In genomic region chr13:41421983-41422382, GRCh38 we compare ENCODE assay signal across 6 cellular contexts. TPM values are rescaled to one million over a fixed set of nuclear protein-coding genes. Genes with fewer than 3 reads are reported as not detected.
DNase-seq lines count a peak whose midpoint lies in the region; ATAC-seq, FAIRE-seq and TF ChIP-seq lines count a peak whose summit lies in the region.
"Not testable (repeated sequence)": the region's sequence is repeated elsewhere in the genome, so short reads cannot be mapped to it uniquely, and the experiment has no call there.

No MANE protein-coding gene starts in this region.

- intact Hi-C loops in Caco-2 (cut with micrococcal nuclease; ENCODE audit: unreplicated experiment); HepG2 (cut with micrococcal nuclease; ENCODE audit: unreplicated experiment); spleen (cut with DNase I; ENCODE audit: low total_unique reads): not testable (repeated sequence)

- DNase-seq in Caco-2 (peak; percentile 38 to 56), RPMI7951 (ENCODE audit: low read depth) (peak; percentile 34), endodermal cell (peak; percentile 55), HepG2 (ENCODE audit: low spot score) (peak; percentile 24), neural crest cell (ENCODE audit: low read depth, low spot score) (peak; percentile 9), spleen (peak; percentile 53)

- CTCF ChIA-PET in Caco-2 (lab: Charles Lee); HepG2 (lab: Yijun Ruan, JAX; ENCODE audit: low intra/inter-chr PET ratio, low total read pairs): not testable (repeated sequence)

- not testable (repeated sequence) for H3K36me3 ChIP-seq in Caco-2 (ENCODE audit: control insufficient read depth, insufficient read depth, low read length); endodermal cell (ENCODE audit: control insufficient read depth, insufficient read depth, low read length); HepG2 (replicated peaks in 1 of 2; ENCODE audit: control insufficient read depth in 1 of 2, insufficient read depth in 2 of 2, low read length in 2 of 2); spleen

- BruUV-seq in Caco-2 (replicated peaks; lab: Mats Ljungman, UMichigan); HepG2 (replicated peaks; lab: Mats Ljungman, UMichigan): not testable (repeated sequence)

- ATAC-seq in HepG2 = not testable (repeated sequence)

- not testable (repeated sequence) for H3K27ac ChIP-seq in endodermal cell (ENCODE audit: low read depth, low read length); HepG2 (ENCODE audit: extremely low read length, insufficient read depth, low read length); spleen

- not testable (repeated sequence) for H3K27me3 ChIP-seq in Caco-2 (replicated peaks; ENCODE audit: control insufficient read depth, insufficient read depth, low read length); endodermal cell (ENCODE audit: control insufficient read depth, insufficient read depth, low read length, poor library complexity, severe bottlenecking); HepG2 (ENCODE audit: control insufficient read depth in 1 of 2, insufficient read depth in 2 of 2, low read length in 2 of 2); spleen (replicated peaks in 1 of 7)

- H3K4me1 ChIP-seq in Caco-2; endodermal cell (ENCODE audit: control insufficient read depth, insufficient read depth, low read length); spleen: not testable (repeated sequence)
- H3K4me1 ChIP-seq in HepG2 (ENCODE audit: insufficient read depth, low read length) = peaks cover 17% of the 10 kb centered on the region

- TF ChIP-seq POLR2A in HepG2 (IDR thresholded peaks at IDR 0.05; ENCODE audit: insufficient read depth in 1 of 2, low read depth in 2 of 2, low read length in 2 of 2); spleen (IDR thresholded peaks at IDR 0.05): not testable (repeated sequence)

- not testable (repeated sequence) for H3K9ac ChIP-seq in endodermal cell (ENCODE audit: extremely low read depth, low read length, poor library complexity, severe bottlenecking); HepG2 (ENCODE audit: insufficient read depth, low read depth, low read length)

- not testable (repeated sequence) for H3K9me3 ChIP-seq in Caco-2; endodermal cell (ENCODE audit: control insufficient read depth, low read length); HepG2 (ENCODE audit: low read length); spleen

- H3K4me2 ChIP-seq in HepG2 (ENCODE audit: low read depth, low read length) = peak overlapping the region; percentile 42

- H3K36me3 Mint-ChIP-seq in Caco-2 (ENCODE audit: insufficient read depth, unreplicated experiment); endodermal cell (ENCODE audit: low read depth); neural crest cell (ENCODE audit: low read depth): not testable (repeated sequence)

- not testable (repeated sequence) for H3K79me2 ChIP-seq in HepG2 (ENCODE audit: insufficient read depth, low read length)

- H2AFZ ChIP-seq in HepG2 (ENCODE audit: low read length) = not testable (repeated sequence)

- H3K27ac Mint-ChIP-seq in Caco-2 (ENCODE audit: unreplicated experiment) (peak overlapping the region; percentile 32), endodermal cell (peak overlapping the region; percentile 52)
- H3K27ac Mint-ChIP-seq in neural crest cell (ENCODE audit: unreplicated experiment) = not testable (repeated sequence)

- not testable (repeated sequence) for H3K27me3 Mint-ChIP-seq in Caco-2 (ENCODE audit: insufficient read depth, unreplicated experiment); endodermal cell (ENCODE audit: insufficient read depth); neural crest cell (ENCODE audit: low read depth)

- TF ChIP-seq RAD21 in HepG2 (CRISPR knock-in tag; IDR thresholded peaks at IDR 0.05) = not testable (repeated sequence)

- in situ Hi-C loops in HepG2 (cut with HindIII; ENCODE audit: extremely low pct_ligation_motif_present, low pct_unique_long_range_greater_than_20kb) = loop anchor here (25.0 kb wide), 1 partner anchor 690 kb away; no protein-coding TSS in a partner anchor

- H4K20me1 ChIP-seq in HepG2 (ENCODE audit: insufficient read depth, low read length) = not testable (repeated sequence)

- not testable (repeated sequence) for H3K9me3 Mint-ChIP-seq in Caco-2 (ENCODE audit: unreplicated experiment); endodermal cell; neural crest cell

- not testable (repeated sequence) for FAIRE-seq in HepG2 (lab: Jason Lieb, UNC)

- H3K4me1 Mint-ChIP-seq in Caco-2 (ENCODE audit: low read depth, unreplicated experiment) = peaks cover 17% of the 10 kb centered on the region
- peaks cover 22% of the 10 kb centered on the region for H3K4me1 Mint-ChIP-seq in endodermal cell
- peaks cover 22% of the 10 kb centered on the region for H3K4me1 Mint-ChIP-seq in neural crest cell

- not testable (repeated sequence) for TF ChIP-seq EP300 in HepG2 (IDR thresholded peaks at IDR 0.05; ENCODE audit: low read depth in 2 of 2, low read length in 2 of 2); HepG2 (CRISPR knock-in tag; IDR thresholded peaks at IDR 0.05; ENCODE audit: borderline replicate concordance)

- 58 to 73% methylated on average over 5 to 7 of the region's 7 CpGs for WGBS in endodermal cell (ENCODE audit: insufficient coverage in 1 of 2, insufficient read length in 1 of 2), 2 experiments
- WGBS in HepG2 (ENCODE audit: low lambda C conversion rate) = 25% methylated on average over 4 of the region's 7 CpGs
- 82 to 92% (median 88%) methylated on average over 7 of the region's 7 CpGs for WGBS in spleen, 5 donors

- not testable (repeated sequence) for H3K4me3 ChIP-seq in Caco-2 (ENCODE audit: low read depth, low read length); endodermal cell (ENCODE audit: low read length); HepG2 (replicated peaks in 1 of 3; ENCODE audit: insufficient read depth in 1 of 3, low read depth in 2 of 3, low read length in 3 of 3); spleen

- POLR2A ChIA-PET in Caco-2 (lab: Charles Lee) = not testable (repeated sequence)
- POLR2A ChIA-PET in HepG2 (lab: Yijun Ruan, JAX) = interaction anchor here (1.4 kb wide), 1 partner anchor 8 kb away, joined by 3 read pairs; no protein-coding TSS in a partner anchor

- not testable (repeated sequence) for TF ChIP-seq CTCF in Caco-2 (IDR thresholded peaks at IDR 0.05; ENCODE audit: insufficient read depth in 1 of 2, low read depth in 1 of 2, low read length in 1 of 2, severe bottlenecking in 1 of 2, unreplicated experiment in 1 of 2); endodermal cell (conservative IDR thresholded peaks at IDR 0.05); HepG2 (CRISPR knock-in tag; IDR thresholded peaks at IDR 0.05); neural crest cell (conservative IDR thresholded peaks at IDR 0.05); spleen (IDR thresholded peaks at IDR 0.05 in 8 of 11, conservative IDR thresholded peaks at IDR 0.05 in 3 of 11)

- H3K4me3 Mint-ChIP-seq in Caco-2 (ENCODE audit: unreplicated experiment); endodermal cell; neural crest cell: not testable (repeated sequence)

RNA-seq across cellular contexts. Expression of gene RGCC, which starts 35.4 kb away (rescaled TPM):
- total RNA-seq in Caco-2 (2022) (65.6 and 70.8 TPM in 2 replicates), endodermal cell (1 to 10 TPM; 5.4 TPM), HepG2 (2016; rRNA removed; fragmentation: Illumina TruSeq; extraction: Trizol) (0.20 and 0.29 TPM in 2 replicates), neural crest cell (1.7 and 2.0 TPM in 2 replicates), spleen (10 to 100 TPM; 14.1 to 76.4 (median 33.6) TPM)
- 0.36 and 0.88 TPM in 2 replicates for total RNA-seq in RPMI7951 (2014; rRNA removed; shearing (Covaris generic))
- 14.1 TPM for polyA plus RNA-seq in endodermal cell (2013, experiment 1 of 2)
- 13.2 TPM for polyA plus RNA-seq in endodermal cell (2013, experiment 2 of 2)
- 0.26 TPM in 1 of 2 replicates, not detected in the other for total RNA-seq in HepG2 (2016; cell fraction: cytosol; rRNA removed; fragmentation: Illumina TruSeq; extraction: Trizol; ENCODE audit: low read depth)
- total RNA-seq in HepG2 (2016; cell fraction: insoluble cytoplasmic fraction; rRNA removed; fragmentation: Illumina TruSeq; extraction: Trizol) = 0.39 and 0.61 TPM in 2 replicates
- 0.49 and 0.65 TPM in 2 replicates for total RNA-seq in HepG2 (2016; cell fraction: membrane; rRNA removed; fragmentation: Illumina TruSeq; extraction: Trizol)
- total RNA-seq in HepG2 (2016; cell fraction: nucleus; rRNA removed; fragmentation: Illumina TruSeq; extraction: Trizol) = 0.56 TPM in 1 of 2 replicates, not detected in the other
- polyA plus RNA-seq in HepG2 (2011; rRNA removed) (8.4 and 9.5 TPM in 2 replicates), spleen (10 to 100 TPM in 2 of 3 donors, 1 to 10 TPM in 1; 5.1 to 14.6 (median 12.2) TPM)
- 5.6 and 6.7 TPM in 2 replicates for polyA plus RNA-seq in HepG2 (2011; cell fraction: cytosol; rRNA removed)
- polyA plus RNA-seq in HepG2 (2011; cell fraction: nucleus; rRNA removed) = 4.9 and 5.8 TPM in 2 replicates
- 4.0 and 15.8 TPM in 2 replicates for polyA plus RNA-seq in HepG2 (2012)
- 0.48 and 0.54 TPM in 2 replicates for polyA plus RNA-seq in HepG2 (2016; cell fraction: cytosol; fragmentation: Illumina TruSeq; extraction: Trizol; ENCODE audit: low read depth)
- 0.43 and 0.45 TPM in 2 replicates for polyA plus RNA-seq in HepG2 (2016; cell fraction: insoluble cytoplasmic fraction; fragmentation: Illumina TruSeq; extraction: Trizol; ENCODE audit: low read depth)
- polyA plus RNA-seq in HepG2 (2016; cell fraction: membrane; fragmentation: Illumina TruSeq; extraction: Trizol; ENCODE audit: low read depth) = 0.36 and 0.74 TPM in 2 replicates
- polyA plus RNA-seq in HepG2 (2016; cell fraction: nucleus; fragmentation: Illumina TruSeq; extraction: Trizol; ENCODE audit: insufficient read depth, low read depth) = 1.4 TPM in 1 of 2 replicates, not detected in the other
- polyA minus RNA-seq in HepG2 (2011; rRNA and poly(A)+ RNA removed; ENCODE audit: low replicate concordance) = 2.3 TPM in 1 of 2 replicates, not detected in the other
- 3.3 and 4.5 TPM in 2 replicates for polyA minus RNA-seq in HepG2 (2011; cell fraction: cytosol; rRNA and poly(A)+ RNA removed)
- polyA minus RNA-seq in HepG2 (2011; cell fraction: nucleus; rRNA and poly(A)+ RNA removed) = 3.0 and 3.4 TPM in 2 replicates
